In genomic region chr2:47903781-47904447, GRCh38 we compare ENCODE assay signal across 8 cellular contexts. TPM values are rescaled to one million over a fixed set of nuclear protein-coding genes. Genes with fewer than 3 reads are reported as not detected.
DNase-seq lines count a peak whose midpoint lies in the region; ATAC-seq and TF ChIP-seq lines count a peak whose summit lies in the region.

No MANE protein-coding gene starts in this region.

- ATAC-seq in RWPE2 (ENCODE audit: low read depth): no peak
- no peak for ATAC-seq in GM18505 (IDR thresholded peaks at IDR 0.05; ENCODE audit: unreplicated experiment)
- no peak for ATAC-seq in GM19023 (IDR thresholded peaks at IDR 0.05; ENCODE audit: unreplicated experiment)

- H3K9me3 Mint-ChIP-seq in progenitor cell of endocrine pancreas (ENCODE audit: low read depth): no peaks in the 10 kb centered on the region

- H3K4me1 ChIP-seq in RWPE2 (ENCODE audit: insufficient read depth, poor library complexity, severe bottlenecking) (no peaks in the 10 kb centered on the region), esophagus muscularis mucosa (peaks cover 21 to 52% (median 49%) of the 10 kb centered on the region in 4 donors)

- intact Hi-C loops in esophagus muscularis mucosa (cut with DNase I): loop anchor here (5.0 kb wide), 1 partner anchor 37 kb away; no protein-coding TSS in a partner anchor

- TF ChIP-seq POLR2A in esophagus muscularis mucosa (IDR thresholded peaks at IDR 0.05; ENCODE audit: low read depth) (no peak), GM18505 (IDR thresholded peaks at IDR 0.05; ENCODE audit: borderline replicate concordance, extremely low read depth, insufficient read depth, insufficient read length) (no peak)

- H3K36me3 Mint-ChIP-seq in progenitor cell of endocrine pancreas (ENCODE audit: insufficient read depth): peaks cover 1% of the 10 kb centered on the region

- H3K4me3 Mint-ChIP-seq in progenitor cell of endocrine pancreas (ENCODE audit: low read depth): peak overlapping the region; percentile 92

- TF ChIP-seq CTCF in RWPE2 (IDR thresholded peaks at IDR 0.05; ENCODE audit: poor library complexity, severe bottlenecking) (no peak), esophagus muscularis mucosa (IDR thresholded peaks at IDR 0.05) (no peak), progenitor cell of endocrine pancreas (IDR thresholded peaks at IDR 0.05; ENCODE audit: unreplicated experiment) (no peak)

- H3K4me1 Mint-ChIP-seq in progenitor cell of endocrine pancreas (ENCODE audit: low read depth): peaks cover 25% of the 10 kb centered on the region

- peak overlapping the region; percentile 99 for H3K27ac Mint-ChIP-seq in progenitor cell of endocrine pancreas

- DNase-seq in RWPE2 (ENCODE audit: low spot score) (no peak), esophagus muscularis mucosa (ENCODE audit: extremely low spot score) (no peak), progenitor cell of endocrine pancreas (ENCODE audit: low spot score, unreplicated experiment) (no peak), NCI-H524 treated with DMSO at 0.1 percent for 48 hours (lab: John Stamatoyannopoulos, UW) (no peak)
- no peak for DNase-seq in effector CD8-positive, alpha-beta T cell (lab: John Stamatoyannopoulos, UW)

- no peak for TF ChIP-seq EP300 in esophagus muscularis mucosa (IDR thresholded peaks at IDR 0.05)

- no peaks in the 10 kb centered on the region for H3K27me3 Mint-ChIP-seq in progenitor cell of endocrine pancreas

- H3K9me3 ChIP-seq in RWPE2 (ENCODE audit: severe bottlenecking) (no peaks in the 10 kb centered on the region), esophagus muscularis mucosa (no peaks in the 10 kb centered on the region)

- WGBS in esophagus muscularis mucosa: 1% methylated on average over 9 of the region's 9 CpGs

- no peaks in the 10 kb centered on the region for H3K27me3 ChIP-seq in RWPE2 (ENCODE audit: insufficient read depth, poor library complexity, severe bottlenecking)
- no peaks in the 10 kb centered on the region for H3K27me3 ChIP-seq in esophagus muscularis mucosa

- H3K4me3 ChIP-seq in GM08714 (ENCODE audit: low read length): peak overlapping the region; percentile 72
- peak overlapping the region; percentile 98 for H3K4me3 ChIP-seq in RWPE2 (ENCODE audit: severe bottlenecking)
- peak overlapping the region; percentile 80 to 97 (median 94) for H3K4me3 ChIP-seq in esophagus muscularis mucosa

- H3K36me3 ChIP-seq in RWPE2 (ENCODE audit: low read depth) (peaks cover 12% of the 10 kb centered on the region), esophagus muscularis mucosa (no peaks in the 10 kb centered on the region)

- H3K27ac ChIP-seq in RWPE2 (ENCODE audit: poor library complexity, severe bottlenecking) (peak overlapping the region; percentile 97), esophagus muscularis mucosa (replicated peaks in 1 of 4) (peak overlapping the region; percentile 92 to 100 (median 99))

RNA-seq across cellular contexts. Expression of gene FBXO11, which starts 2.4 kb away (rescaled TPM):
- total RNA-seq in esophagus muscularis mucosa (10 to 100 TPM; 37.3 to 53.8 (median 47.0) TPM), progenitor cell of endocrine pancreas (96.5 and 102 TPM in 2 replicates)
